In genomic region chr3:39637807-39638206, GRCh38 we compare ENCODE assay signal across 13 cellular contexts.
A peak's percentile ranks its signal among the peaks of the same experiment; 100 is the strongest.
DNase-seq lines count a peak whose midpoint lies in the region; ATAC-seq, FAIRE-seq and TF ChIP-seq lines count a peak whose summit lies in the region.
"Had no signal": no experiment of that assay in that cellular context is flagged by ENCODE, and none has a peak within 500 bp of the region (broad histone marks: within the 10 kb centered on the region; RNA-seq: fewer than 3 reads in every experiment).

No MANE protein-coding gene starts in this region.

- intact Hi-C loops in activated naive CD4-positive, alpha-beta T cell treated with anti-CD3 and anti-CD28 coated beads for 36 hours (cut with micrococcal nuclease) = loop anchor here (2.0 kb wide), 3 partner anchors 231 to 671 kb away; partner anchors contain the start of genes EIF1B and RPSA
- intact Hi-C loops in OCI-LY7 (cut with micrococcal nuclease; ENCODE audit: unreplicated experiment) = no loop called here
- intact Hi-C loops in upper lobe of right lung (cut with DNase I) = no loop called here
- intact Hi-C loops in Caco-2 (cut with micrococcal nuclease; ENCODE audit: unreplicated experiment) = no loop called here

- H3K36me3 ChIP-seq in OCI-LY7 (ENCODE audit: insufficient read depth, low read length) (no peaks in the 10 kb centered on the region), upper lobe of right lung (no peaks in the 10 kb centered on the region), Caco-2 (ENCODE audit: control insufficient read depth, insufficient read depth, low read length) (no peaks in the 10 kb centered on the region)

- no peak overlapping the region for H2AFZ ChIP-seq in OCI-LY7 (ENCODE audit: low read length)

- no peak overlapping the region for H3K27ac Mint-ChIP-seq in activated naive CD4-positive, alpha-beta T cell treated with anti-CD3 and anti-CD28 coated beads for 36 hours
- no peak overlapping the region for H3K27ac Mint-ChIP-seq in activated naive CD4-positive, alpha-beta T cell treated with anti-CD3 and anti-CD28 coated beads, Interleukin-2, amount 10 ng/mL, durations not matched to agents 7 days and 5 days
- no peak overlapping the region for H3K27ac Mint-ChIP-seq in Caco-2 (ENCODE audit: unreplicated experiment)
- H3K27ac Mint-ChIP-seq: activated CD4-positive, alpha-beta memory T cell treated with anti-CD3 and anti-CD28 coated beads for 36 hours had no signal

- DNase-seq in activated naive CD4-positive, alpha-beta T cell treated with anti-CD3 and anti-CD28 coated beads for 36 hours = peak; percentile 26
- no peak for DNase-seq in activated naive CD4-positive, alpha-beta T cell treated with anti-CD3 and anti-CD28 coated beads, Interleukin-2, amount 10 ng/mL, durations not matched to agents 7 days and 5 days
- DNase-seq in OCI-LY7 (ENCODE audit: low spot score) = no peak
- DNase-seq in urothelium cell line (ENCODE audit: low spot score) = peak; percentile 57
- DNase-seq in NCI-H1092 (lab: John Stamatoyannopoulos, UW) = no peak
- DNase-seq in upper lobe of right lung = no peak
- DNase-seq in Caco-2 = no peak
- DNase-seq: activated CD4-positive, alpha-beta memory T cell treated with anti-CD3 and anti-CD28 coated beads for 36 hours; effector memory CD4-positive, alpha-beta T cell; NCI-H1436 treated with DMSO at 0.1 percent for 48 hours had no signal

- H3K79me2 ChIP-seq in OCI-LY7 (ENCODE audit: insufficient read depth, low read depth, low read length) = no peaks in the 10 kb centered on the region
- H3K79me2 ChIP-seq: parathyroid adenoma had no signal

- H3K4me1 ChIP-seq in OCI-LY7 (ENCODE audit: insufficient read depth, low read length, poor library complexity, severe bottlenecking) = no peaks in the 10 kb centered on the region
- H3K4me1 ChIP-seq in upper lobe of right lung = no peaks in the 10 kb centered on the region
- no peaks in the 10 kb centered on the region for H3K4me1 ChIP-seq in Caco-2
- H3K4me1 ChIP-seq: parathyroid adenoma had no signal

- POLR2A ChIA-PET in OCI-LY7 (lab: Charles Lee) = interaction anchor here (0.8 kb wide), 1 partner anchor 14 kb away, joined by 3 read pairs; no protein-coding TSS in a partner anchor
- POLR2A ChIA-PET in Caco-2 (lab: Charles Lee) = no interaction called here

- H3K27ac ChIP-seq in OCI-LY7 (ENCODE audit: low read depth, low read length, poor library complexity, severe bottlenecking) = no peak overlapping the region
- H3K27ac ChIP-seq in upper lobe of right lung = no peak overlapping the region
- H3K27ac ChIP-seq: parathyroid adenoma had no signal

- no peak for FAIRE-seq in urothelium cell line (lab: Jason Lieb, UNC)
- FAIRE-seq: G401.6 had no signal

- CTCF ChIA-PET in activated naive CD4-positive, alpha-beta T cell treated with anti-CD3 and anti-CD28 coated beads for 36 hours (lab: Charles Lee) = interaction anchor here (0.9 kb wide), 1 partner anchor 50 kb away, joined by 3 read pairs; no protein-coding TSS in a partner anchor
- CTCF ChIA-PET in activated naive CD4-positive, alpha-beta T cell treated with anti-CD3 and anti-CD28 coated beads, Interleukin-2, amount 10 ng/mL, durations not matched to agents 7 days and 5 days (lab: Charles Lee) = interaction anchor here (1.4 kb wide), 1 partner anchor 12 kb away, joined by 4 read pairs; no protein-coding TSS in a partner anchor
- CTCF ChIA-PET in OCI-LY7 (lab: Charles Lee; ENCODE audit: unreplicated experiment) (no interaction called here), Caco-2 (lab: Charles Lee) (no interaction called here)

- H3K9me3 ChIP-seq in OCI-LY7 (ENCODE audit: low read length) (no peaks in the 10 kb centered on the region), upper lobe of right lung (no peaks in the 10 kb centered on the region), Caco-2 (no peaks in the 10 kb centered on the region)

- ATAC-seq in esophagus mucosa (peak; percentile 53), upper lobe of right lung (no peak)

- H3K4me3 ChIP-seq in OCI-LY7 (ENCODE audit: low read depth, low read length, poor library complexity, severe bottlenecking) (no peak overlapping the region), upper lobe of right lung (no peak overlapping the region), Caco-2 (ENCODE audit: low read depth, low read length) (no peak overlapping the region)

- no peak overlapping the region for H3K4me3 Mint-ChIP-seq in activated naive CD4-positive, alpha-beta T cell treated with anti-CD3 and anti-CD28 coated beads for 36 hours
- no peak overlapping the region for H3K4me3 Mint-ChIP-seq in activated naive CD4-positive, alpha-beta T cell treated with anti-CD3 and anti-CD28 coated beads, Interleukin-2, amount 10 ng/mL, durations not matched to agents 7 days and 5 days
- no peak overlapping the region for H3K4me3 Mint-ChIP-seq in Caco-2 (ENCODE audit: unreplicated experiment)
- H3K4me3 Mint-ChIP-seq: activated CD4-positive, alpha-beta memory T cell treated with anti-CD3 and anti-CD28 coated beads for 36 hours had no signal

- H4K20me1 ChIP-seq in OCI-LY7 (ENCODE audit: insufficient read depth, low read length) = no peaks in the 10 kb centered on the region

- peaks cover 13% of the 10 kb centered on the region for H3K27me3 Mint-ChIP-seq in activated naive CD4-positive, alpha-beta T cell treated with anti-CD3 and anti-CD28 coated beads for 36 hours (ENCODE audit: low read depth)
- H3K27me3 Mint-ChIP-seq in activated naive CD4-positive, alpha-beta T cell treated with anti-CD3 and anti-CD28 coated beads, Interleukin-2, amount 10 ng/mL, durations not matched to agents 7 days and 5 days = no peaks in the 10 kb centered on the region
- H3K27me3 Mint-ChIP-seq in Caco-2 (ENCODE audit: insufficient read depth, unreplicated experiment) = no peaks in the 10 kb centered on the region

- TF ChIP-seq CTCF in OCI-LY7 (conservative IDR thresholded peaks at IDR 0.05; ENCODE audit: low read length) (peak; percentile 51), upper lobe of right lung (IDR thresholded peaks at IDR 0.05) (no peak), Caco-2 (IDR thresholded peaks at IDR 0.05; ENCODE audit: insufficient read depth in 1 of 2, low read depth in 1 of 2, low read length in 1 of 2, severe bottlenecking in 1 of 2, unreplicated experiment in 1 of 2) (no peak)

- H3K9me2 ChIP-seq in OCI-LY7 (ENCODE audit: insufficient read depth, low read length) = no peaks in the 10 kb centered on the region

- H3K27me3 ChIP-seq in upper lobe of right lung = no peaks in the 10 kb centered on the region
- no peaks in the 10 kb centered on the region for H3K27me3 ChIP-seq in Caco-2 (replicated peaks; ENCODE audit: control insufficient read depth, insufficient read depth, low read length)

- H3K4me2 ChIP-seq in OCI-LY7 (ENCODE audit: low read length) = no peak overlapping the region

- H3K4me1 Mint-ChIP-seq in activated naive CD4-positive, alpha-beta T cell treated with anti-CD3 and anti-CD28 coated beads for 36 hours (ENCODE audit: low read depth) = peaks cover 12% of the 10 kb centered on the region
- no peaks in the 10 kb centered on the region for H3K4me1 Mint-ChIP-seq in activated naive CD4-positive, alpha-beta T cell treated with anti-CD3 and anti-CD28 coated beads, Interleukin-2, amount 10 ng/mL, durations not matched to agents 7 days and 5 days
- H3K4me1 Mint-ChIP-seq in Caco-2 (ENCODE audit: low read depth, unreplicated experiment) = no peaks in the 10 kb centered on the region

- BruUV-seq in OCI-LY7 (replicated peaks; lab: Mats Ljungman, UMichigan) = no TSS peak
- no TSS peak for BruUV-seq in Caco-2 (replicated peaks; lab: Mats Ljungman, UMichigan)

- no peaks in the 10 kb centered on the region for H3K36me3 Mint-ChIP-seq in activated naive CD4-positive, alpha-beta T cell treated with anti-CD3 and anti-CD28 coated beads for 36 hours (ENCODE audit: low read depth)
- no peaks in the 10 kb centered on the region for H3K36me3 Mint-ChIP-seq in activated naive CD4-positive, alpha-beta T cell treated with anti-CD3 and anti-CD28 coated beads, Interleukin-2, amount 10 ng/mL, durations not matched to agents 7 days and 5 days
- H3K36me3 Mint-ChIP-seq in Caco-2 (ENCODE audit: insufficient read depth, unreplicated experiment) = no peaks in the 10 kb centered on the region
- H3K36me3 Mint-ChIP-seq: activated CD4-positive, alpha-beta memory T cell treated with anti-CD3 and anti-CD28 coated beads for 36 hours had no signal

- no peaks in the 10 kb centered on the region for H3K9me3 Mint-ChIP-seq in activated naive CD4-positive, alpha-beta T cell treated with anti-CD3 and anti-CD28 coated beads for 36 hours
- H3K9me3 Mint-ChIP-seq in activated naive CD4-positive, alpha-beta T cell treated with anti-CD3 and anti-CD28 coated beads, Interleukin-2, amount 10 ng/mL, durations not matched to agents 7 days and 5 days = no peaks in the 10 kb centered on the region
- H3K9me3 Mint-ChIP-seq in Caco-2 (ENCODE audit: unreplicated experiment) = no peaks in the 10 kb centered on the region

Comparison
In these comparisons a context has a peak if more than half of its experiments do, and no peak if none do; other contexts are left out.
1. DNase-seq: peak in activated naive CD4-positive, alpha-beta T cell treated with anti-CD3 and anti-CD28 coated beads for 36 hours (single experiment) and urothelium cell line (single experiment); none in activated naive CD4-positive, alpha-beta T cell treated with anti-CD3 and anti-CD28 coated beads, Interleukin-2, amount 10 ng/mL, durations not matched to agents 7 days and 5 days (single experiment), OCI-LY7 (single experiment), NCI-H1092 (single experiment), upper lobe of right lung (single experiment) and Caco-2 (0 of 2).
2. CTCF ChIA-PET loops: an anchor here in activated naive CD4-positive, alpha-beta T cell treated with anti-CD3 and anti-CD28 coated beads for 36 hours (0.9 kb wide) and activated naive CD4-positive, alpha-beta T cell treated with anti-CD3 and anti-CD28 coated beads, Interleukin-2, amount 10 ng/mL, durations not matched to agents 7 days and 5 days (1.4 kb wide); none called in OCI-LY7 and Caco-2.